In genomic region chr5:69188811-69189161, GRCh38 we compare ENCODE assay signal across 8 cellular contexts. TPM values are rescaled to one million over a fixed set of nuclear protein-coding genes. Genes with fewer than 3 reads are reported as not detected.
DNase-seq lines count a peak whose midpoint lies in the region; ATAC-seq and TF ChIP-seq lines count a peak whose summit lies in the region.

No MANE protein-coding gene starts in this region.

- peak overlapping the region; percentile 87 for H3K4me3 Mint-ChIP-seq in central memory CD8-positive, alpha-beta T cell
- H3K4me3 Mint-ChIP-seq in naive B cell = peak overlapping the region; percentile 89 to 96 (median 93)

- ATAC-seq in HG03571 (IDR thresholded peaks at IDR 0.05; ENCODE audit: unreplicated experiment) (peak; percentile 5), naive B cell (ENCODE audit: low read depth in 2 of 2) (no peak), HG02759 (IDR thresholded peaks at IDR 0.05; ENCODE audit: unreplicated experiment) (no peak), HG03135 (IDR thresholded peaks at IDR 0.05; ENCODE audit: unreplicated experiment) (no peak), GM19023 (IDR thresholded peaks at IDR 0.05; ENCODE audit: unreplicated experiment) (no peak)
- ATAC-seq in central memory CD8-positive, alpha-beta T cell (replicated peaks; ENCODE audit: extremely low read depth, poor library complexity, severe bottlenecking) = no peak

- peaks cover 4% of the 10 kb centered on the region for H3K36me3 Mint-ChIP-seq in central memory CD8-positive, alpha-beta T cell (ENCODE audit: insufficient read depth)
- H3K36me3 Mint-ChIP-seq in naive B cell = no peaks in the 10 kb centered on the region

- TF ChIP-seq CTCF in AG10803 (conservative IDR thresholded peaks at IDR 0.05; ENCODE audit: low read length) = no peak

- H3K4me1 Mint-ChIP-seq in central memory CD8-positive, alpha-beta T cell = peaks cover 4% of the 10 kb centered on the region
- peaks cover 5 to 22% (median 8%) of the 10 kb centered on the region in 3 donors for H3K4me1 Mint-ChIP-seq in naive B cell

- no peaks in the 10 kb centered on the region for H3K9me3 Mint-ChIP-seq in central memory CD8-positive, alpha-beta T cell
- no peaks in the 10 kb centered on the region for H3K9me3 Mint-ChIP-seq in naive B cell

- no peaks in the 10 kb centered on the region for H3K27me3 Mint-ChIP-seq in central memory CD8-positive, alpha-beta T cell
- H3K27me3 Mint-ChIP-seq in naive B cell = no peaks in the 10 kb centered on the region

- H3K4me3 ChIP-seq in AG10803 (ENCODE audit: low read length) = peak overlapping the region; percentile 76

- peak overlapping the region; percentile 87 for H3K27ac Mint-ChIP-seq in central memory CD8-positive, alpha-beta T cell (ENCODE audit: low read depth)
- peak overlapping the region; percentile 92 to 97 (median 94) for H3K27ac Mint-ChIP-seq in naive B cell

- DNase-seq in AG10803 (ENCODE audit: low read depth) (no peak), naive B cell (no peak), SHP77 (lab: John Stamatoyannopoulos, UW) (no peak)
- DNase-seq in central memory CD8-positive, alpha-beta T cell (ENCODE audit: low spot score in 2 of 2) = no peak

RNA-seq across cellular contexts. Expression of gene CENPH, which starts 0.6 kb away (rescaled TPM):
- 10 to 100 TPM; 10.6 to 20.9 (median 14.8) TPM for polyA plus RNA-seq in naive B cell (ENCODE audit: low read depth in 6 of 6)

RNA-seq across cellular contexts. Expression of gene CCNB1, which starts 21.8 kb away (rescaled TPM):
- polyA plus RNA-seq in naive B cell (ENCODE audit: low read depth in 6 of 6) = 1 to 10 TPM in 5 of 6 donors, not detected in 1; 4.3 to 6.4 (median 6.1) TPM

RNA-seq across cellular contexts. Expression of gene CDK7, which starts 45.9 kb away (rescaled TPM):
- polyA plus RNA-seq in naive B cell (ENCODE audit: low read depth in 6 of 6) = 10 to 100 TPM; 28.8 to 55.4 (median 31.4) TPM
